Comparison of ENCODE assay signal across 8 cellular contexts in the genomic region with DNA sequence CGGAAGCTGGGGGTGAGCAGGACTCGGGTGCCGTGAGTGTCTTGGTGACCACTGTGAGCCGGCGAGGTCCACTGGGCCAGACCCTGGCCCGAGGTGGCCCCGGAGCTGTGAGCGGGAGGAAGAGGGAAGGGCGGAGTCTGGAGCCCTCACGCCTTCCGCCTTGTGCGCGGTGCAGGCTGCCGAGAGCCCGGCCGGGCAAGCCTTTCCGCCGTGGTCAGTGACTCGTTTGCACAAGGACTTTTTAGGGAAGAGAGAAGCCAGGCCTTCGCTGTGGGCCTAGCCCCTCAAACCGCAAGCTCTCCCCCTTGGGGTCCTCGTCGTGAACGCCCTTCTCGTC. TPM values are rescaled to one million over a fixed set of nuclear protein-coding genes. Genes with fewer than 3 reads are reported as not detected.
A peak's percentile ranks its signal among the peaks of the same experiment; 100 is the strongest.
DNase-seq lines count a peak whose midpoint lies in the region; ATAC-seq, FAIRE-seq and TF ChIP-seq lines count a peak whose summit lies in the region.

No MANE protein-coding gene starts in this region.

- H3K9ac ChIP-seq in ES-I3 (ENCODE audit: low read depth, low read length) (peak overlapping the region; percentile 94), GM23248 (peak overlapping the region; percentile 80), PC-3 (ENCODE audit: low read length) (no peak overlapping the region)

- no peak for TF ChIP-seq CTCF in PC-3 (conservative IDR thresholded peaks at IDR 0.05; ENCODE audit: low read depth, low read length)
- no peak for TF ChIP-seq CTCF in bronchial epithelial cell (IDR thresholded peaks at IDR 0.05; ENCODE audit: insufficient read depth, low read length, severe bottlenecking)
- no peak for TF ChIP-seq CTCF in kidney epithelial cell (IDR thresholded peaks at IDR 0.05; ENCODE audit: insufficient read depth, low read length, poor library complexity, severe bottlenecking)

- no TSS peak for BruUV-seq in PC-3 (replicated peaks; lab: Mats Ljungman, UMichigan)

- DNase-seq in GM23248: peak; percentile 58
- DNase-seq in PC-3: peak; percentile 14
- DNase-seq in bronchial epithelial cell (ENCODE audit: low read depth): no peak
- no peak for DNase-seq in kidney epithelial cell (ENCODE audit: low read depth)
- peak; percentile 5 to 35 for DNase-seq in stimulated activated CD4-positive, alpha-beta T cell treated with anti-CD3 and anti-CD28 coated beads, Interleukin-4, amount 100 ng/mL, for 4 hours
- no peak for DNase-seq in NCI-H1930 (lab: John Stamatoyannopoulos, UW)
- DNase-seq in NCI-H345 treated with DMSO at 0.1 percent for 48 hours (lab: John Stamatoyannopoulos, UW; ENCODE audit: unreplicated experiment): no peak

- H3K79me2 ChIP-seq in GM23248 (ENCODE audit: insufficient read depth): no peaks in the 10 kb centered on the region
- H3K79me2 ChIP-seq in PC-3 (ENCODE audit: low read length): no peaks in the 10 kb centered on the region

- no peaks in the 10 kb centered on the region; the same call in 1 of the 2 replicates for H3K4me1 ChIP-seq in ES-I3 (ENCODE audit: insufficient read depth, low read length)
- H3K4me1 ChIP-seq in GM23248 (ENCODE audit: insufficient read depth): peaks cover 26% of the 10 kb centered on the region
- H3K4me1 ChIP-seq in PC-3 (ENCODE audit: insufficient read depth, low read length): 0 out of 2 replicates have a peak, but pooled peaks cover 8% of the 10 kb centered on the region

- H3K4me2 ChIP-seq in GM23248 (ENCODE audit: unreplicated experiment) (peak overlapping the region; percentile 92), PC-3 (ENCODE audit: low read length) (peak overlapping the region; percentile 80)

- in situ Hi-C loops in GM23248 (cut with MboI): no loop called here

- H4K20me1 ChIP-seq in GM23248 (ENCODE audit: insufficient read depth) (no peaks in the 10 kb centered on the region), PC-3 (ENCODE audit: low read length) (no peaks in the 10 kb centered on the region)

- H3F3A ChIP-seq in GM23248 (ENCODE audit: insufficient read depth) (peaks cover 14% of the 10 kb centered on the region), PC-3 (ENCODE audit: low read length, unreplicated experiment) (no peaks in the 10 kb centered on the region)

- FAIRE-seq in bronchial epithelial cell (lab: Jason Lieb, UNC): no peak

- POLR2A ChIA-PET in PC-3 (lab: Charles Lee; ENCODE audit: unreplicated experiment): no interaction called here

- H3K4me3 ChIP-seq in GM23248 (peak overlapping the region; percentile 89), PC-3 (ENCODE audit: low read length) (peak overlapping the region; percentile 61), bronchial epithelial cell (ENCODE audit: low read depth, low read length) (peak overlapping the region; percentile 52), kidney epithelial cell (ENCODE audit: low read depth, low read length) (peak overlapping the region; percentile 38)

- H3K9me3 ChIP-seq in ES-I3 (ENCODE audit: control insufficient read depth, insufficient read depth, low read length) (no peaks in the 10 kb centered on the region), GM23248 (ENCODE audit: low read depth) (no peaks in the 10 kb centered on the region), PC-3 (ENCODE audit: low read length) (no peaks in the 10 kb centered on the region)

- no peak; the same call in 1 of the 2 replicates for ATAC-seq in PC-3

- 20 to 37% methylated on average over 24 to 25 of the region's 25 CpGs for WGBS in GM23248 (ENCODE audit: low coverage in 1 of 2, low lambda C conversion rate in 2 of 2, missing lambda C conversion rate in 2 of 2), 2 experiments

- H3K9me2 ChIP-seq in GM23248 (ENCODE audit: insufficient read depth) (no peaks in the 10 kb centered on the region), PC-3 (replicated peaks; ENCODE audit: low read length) (no peaks in the 10 kb centered on the region)

- H3K27me3 ChIP-seq in GM23248 (replicated peaks; ENCODE audit: insufficient read depth) (no peaks in the 10 kb centered on the region), PC-3 (ENCODE audit: low read length) (peaks cover 19% of the 10 kb centered on the region), bronchial epithelial cell (ENCODE audit: control insufficient read depth, insufficient read depth, low read length) (no peaks in the 10 kb centered on the region), kidney epithelial cell (ENCODE audit: control insufficient read depth, insufficient read depth, low read length) (peaks cover 13% of the 10 kb centered on the region)

- intact Hi-C loops in PC-3 (cut with micrococcal nuclease): no loop called here

- H3K27ac ChIP-seq in GM23248 (no peak overlapping the region), PC-3 (ENCODE audit: low read length) (no peak overlapping the region)

- H3K36me3 ChIP-seq in ES-I3 (ENCODE audit: insufficient read depth, low read length) (no peaks in the 10 kb centered on the region), GM23248 (ENCODE audit: low read depth) (no peaks in the 10 kb centered on the region), PC-3 (ENCODE audit: low read depth, low read length) (no peaks in the 10 kb centered on the region), bronchial epithelial cell (ENCODE audit: control insufficient read depth, insufficient read depth, low read length) (no peaks in the 10 kb centered on the region), kidney epithelial cell (ENCODE audit: control insufficient read depth, insufficient read depth, low read length) (no peaks in the 10 kb centered on the region)

- H2AFZ ChIP-seq in GM23248 (peak overlapping the region; percentile 97), PC-3 (ENCODE audit: low read length) (peak overlapping the region; percentile 86)

- CTCF ChIA-PET in PC-3 (lab: Charles Lee): no interaction called here

RNA-seq across cellular contexts. Expression of a gene that starts 40.9 kb away (rescaled TPM):
- total RNA-seq in GM23248 (2014; rRNA removed; shearing (Covaris generic)): 24.6 and 32.1 TPM in 2 replicates
- 39.7 and 42.1 TPM in 2 replicates for polyA plus RNA-seq in GM23248 (2016; fragmentation: Nextera tagmentation; extraction: Ambion mirVana)
- total RNA-seq in PC-3 (2014; rRNA removed) (14.3 and 16.7 TPM in 2 replicates), bronchial epithelial cell (20.5 and 35.7 TPM in 2 replicates), kidney epithelial cell (40.3 and 52.1 TPM in 2 replicates)

Comparison
In these comparisons a context has a peak if more than half of its experiments do, and no peak if none do; other contexts are left out.
1. DNase-seq: peak in GM23248 (single experiment), PC-3 (single experiment) and stimulated activated CD4-positive, alpha-beta T cell treated with anti-CD3 and anti-CD28 coated beads, Interleukin-4, amount 100 ng/mL, for 4 hours (2 of 2); none in bronchial epithelial cell (single experiment), kidney epithelial cell (single experiment), NCI-H1930 (0 of 2) and NCI-H345 treated with DMSO at 0.1 percent for 48 hours (single experiment).
2. H3K4me3 ChIP-seq: peak in every context shown above with its lines; median percentile 89 in GM23248; 61 in PC-3; 52 in bronchial epithelial cell; 38 in kidney epithelial cell.